In the genomic region with DNA sequence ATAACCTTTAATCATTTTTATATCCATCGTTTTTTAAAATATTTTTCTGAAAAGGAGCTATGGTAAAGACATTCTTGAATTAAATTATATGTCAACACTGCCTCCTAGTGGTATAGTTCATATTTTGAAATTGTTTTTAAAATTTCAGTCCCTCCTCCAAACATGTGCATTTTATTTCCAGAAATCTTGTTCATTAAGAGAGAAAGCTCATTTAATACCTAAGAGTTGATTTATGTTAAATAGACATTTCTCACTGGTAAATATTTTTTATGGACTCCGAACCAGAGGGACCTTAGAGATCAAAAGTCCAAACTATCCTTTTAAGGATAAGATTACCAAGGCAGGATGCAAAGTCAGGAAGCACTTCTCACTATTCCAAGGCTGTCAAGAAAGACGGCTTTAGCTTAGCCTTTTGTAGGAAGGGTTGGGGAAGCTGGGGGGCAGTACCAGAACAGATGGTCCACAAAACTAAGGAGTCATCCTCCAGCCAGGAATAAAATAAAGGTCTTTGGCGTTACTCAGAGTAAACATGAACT, we compare ENCODE assay signal across 8 cellular contexts. TPM values are rescaled to one million over a fixed set of nuclear protein-coding genes. Genes with fewer than 3 reads are reported as not detected.
DNase-seq lines count a peak whose midpoint lies in the region; TF ChIP-seq lines count a peak whose summit lies in the region.

No MANE protein-coding gene starts in this region.

- WGBS in testis, 2 donors: 4 to 8% methylated on average over 4 of the region's 4 CpGs

- H3K79me2 ChIP-seq in OCI-LY7 (ENCODE audit: insufficient read depth, low read depth, low read length): no peaks in the 10 kb centered on the region

- POLR2A ChIA-PET in OCI-LY7 (lab: Charles Lee): interaction anchor here (0.5 to 1.8 kb wide), 15 partner anchors 10 to 913 kb away, joined by 3 to 17 read pairs (median 3); no protein-coding TSS in a partner anchor

- no peaks in the 10 kb centered on the region for H3K27me3 ChIP-seq in testis

- no peak for TF ChIP-seq POLR2A in testis (IDR thresholded peaks at IDR 0.05)

- no peaks in the 10 kb centered on the region for H3K9me2 ChIP-seq in OCI-LY7 (ENCODE audit: insufficient read depth, low read length)

- no peaks in the 10 kb centered on the region for H4K20me1 ChIP-seq in OCI-LY7 (ENCODE audit: insufficient read depth, low read length)

- H2AFZ ChIP-seq in OCI-LY7 (ENCODE audit: low read length): peak overlapping the region; percentile 58; the same call in 1 of the 2 replicates

- intact Hi-C loops in OCI-LY7 (cut with micrococcal nuclease; ENCODE audit: unreplicated experiment): loop anchor here (1.0 to 5.0 kb wide), 4 partner anchors 108 to 596 kb away; no protein-coding TSS in a partner anchor
- intact Hi-C loops in testis (cut with DNase I; ENCODE audit: low total_unique reads): loop anchor here (5.0 to 10.0 kb wide), 2 partner anchors 106 to 332 kb away; no protein-coding TSS in a partner anchor

- H3K4me2 ChIP-seq in OCI-LY7 (ENCODE audit: low read length): peak overlapping the region; percentile 45

- H3K4me1 ChIP-seq in OCI-LY7 (ENCODE audit: insufficient read depth, low read length, poor library complexity, severe bottlenecking) (peaks cover 10% of the 10 kb centered on the region), testis (no peaks in the 10 kb centered on the region)

- H3K9me3 ChIP-seq in OCI-LY7 (ENCODE audit: low read length) (no peaks in the 10 kb centered on the region), testis (no peaks in the 10 kb centered on the region)

- DNase-seq in AG08395 (ENCODE audit: low spot score) (peak; percentile 34), HCEC 1CT (peak; percentile 48), OCI-LY7 (ENCODE audit: low spot score) (peak; percentile 74), cerebellar cortex (ENCODE audit: low spot score) (peak; percentile 61), left kidney (ENCODE audit: low read depth, low spot score) (peak; percentile 62), testis (no peak), ureter (ENCODE audit: low spot score) (no peak)
- no peak for DNase-seq in activated CD4-positive, CD25-positive, alpha-beta regulatory T cell treated with anti-CD3 and anti-CD28 coated beads, Interleukin-2, amount 50 U/mL, for 72 hours

- H3K27ac ChIP-seq in OCI-LY7 (ENCODE audit: low read depth, low read length, poor library complexity, severe bottlenecking): no peak overlapping the region
- peak overlapping the region; percentile 47 to 63 for H3K27ac ChIP-seq in testis

- peak; percentile 77 for TF ChIP-seq CTCF in OCI-LY7 (conservative IDR thresholded peaks at IDR 0.05; ENCODE audit: low read length)
- TF ChIP-seq CTCF in testis (IDR thresholded peaks at IDR 0.05): peak; percentile 7 to 70 (median 40)

- H3K4me3 ChIP-seq in OCI-LY7 (ENCODE audit: low read depth, low read length, poor library complexity, severe bottlenecking) (peak overlapping the region; percentile 2), testis (no peak overlapping the region)

- H3K36me3 ChIP-seq in OCI-LY7 (ENCODE audit: insufficient read depth, low read length): no peaks in the 10 kb centered on the region
- no peaks in the 10 kb centered on the region for H3K36me3 ChIP-seq in testis (ENCODE audit: low read depth, missing control alignments)

- CTCF ChIA-PET in OCI-LY7 (lab: Charles Lee; ENCODE audit: unreplicated experiment): interaction anchor here (0.8 to 2.0 kb wide), 5 partner anchors 24 to 341 kb away, joined by 3 to 9 read pairs (median 3); no protein-coding TSS in a partner anchor

- no TSS peak for BruUV-seq in OCI-LY7 (replicated peaks; lab: Mats Ljungman, UMichigan)

RNA-seq across cellular contexts. Expression of a gene that starts 21.6 kb away (rescaled TPM):
- total RNA-seq in OCI-LY7 (2014; rRNA removed; shearing (Covaris generic)): not detected in 2 replicates
- total RNA-seq in OCI-LY7 (2022) (not detected in 2 replicates), testis (under 1 TPM in 1 of 2 donors, not detected in 1; 0.25 TPM), ureter (8.7 TPM)
- 1.3 TPM for polyA plus RNA-seq in testis (ENCODE audit: insufficient read depth, low read depth, low replicate concordance)

Comparison
In these comparisons a context has a peak if more than half of its experiments do, and no peak if none do; other contexts are left out.
1. DNase-seq: peak in AG08395 (single experiment), HCEC 1CT (single experiment), OCI-LY7 (single experiment), cerebellar cortex (single experiment) and left kidney (single experiment); none in testis (single experiment), ureter (single experiment) and activated CD4-positive, CD25-positive, alpha-beta regulatory T cell treated with anti-CD3 and anti-CD28 coated beads, Interleukin-2, amount 50 U/mL, for 72 hours (single experiment).